25 cellular contexts compared by ENCODE assay signal in genomic region chr18:49076767-49077166, GRCh38.
"Had no signal": no experiment of that assay in that cellular context is flagged by ENCODE, and none has a peak within 500 bp of the region (broad histone marks: within the 10 kb centered on the region; RNA-seq: fewer than 3 reads in every experiment).

No MANE protein-coding gene starts in this region.

- ATAC-seq: activated T-helper 17 cell treated with anti-CD3 and anti-CD28 coated beads, Interleukin-2, amount 50 U/mL, for 72 hours; effector memory CD8-positive, alpha-beta T cell; esophagus mucosa; mucosa of descending colon; upper lobe of right lung; WTC11 had no signal

- H3K9me3 Mint-ChIP-seq: activated T-cell treated with anti-CD3 and anti-CD28 coated beads, Interleukin-2, amount 50 U/mL, for 24 hours; activated T-helper 17 cell treated with anti-CD3 and anti-CD28 coated beads, Interleukin-2, amount 50 U/mL, for 72 hours; effector memory CD8-positive, alpha-beta T cell; T-helper 1 cell treated with Interleukin-12 subunit alpha and Interleukin-12 subunit beta and Interleukin-4 antibody, amounts not matched to agents 30 μg/mL and 1 μg/mL, for 36 hours had no signal

- DNase-seq: activated CD8-positive, alpha-beta memory T cell treated with anti-CD3 and anti-CD28 coated beads for 24 hours; activated CD8-positive, alpha-beta memory T cell treated with anti-CD3 and anti-CD28 coated beads, Interleukin-2, amount 50 U/mL, for 4 hours; activated T-cell treated with anti-CD3 and anti-CD28 coated beads, Interleukin-2, amount 50 U/mL, for 24 hours; adrenal gland; brain microvascular endothelial cell; colonic mucosa; effector memory CD8-positive, alpha-beta T cell; foreskin melanocyte; glutamatergic neuron; hippocampal formation; mesenchymal stem cell; mucosa of descending colon; occipital lobe; retina; sigmoid colon; stimulated activated CD4-positive, alpha-beta T cell treated with anti-CD3 and anti-CD28 coated beads, Interleukin-4, amount 100 ng/mL, for 1 hour; stimulated activated naive CD4-positive, alpha-beta T cell treated with Interleukin-2 at 50 U/mL for 16 hours; T1000; upper lobe of right lung had no signal

- H3K27me3 Mint-ChIP-seq: activated naive CD8-positive, alpha-beta T cell; activated T-cell treated with anti-CD3 and anti-CD28 coated beads, Interleukin-2, amount 50 U/mL, for 24 hours; activated T-helper 17 cell treated with anti-CD3 and anti-CD28 coated beads, Interleukin-2, amount 50 U/mL, for 72 hours; effector memory CD8-positive, alpha-beta T cell had no signal

- H3K4me1 Mint-ChIP-seq: neural crest cell, WTC11 had no signal

- H3K4me3 Mint-ChIP-seq: activated naive CD8-positive, alpha-beta T cell; activated T-cell treated with anti-CD3 and anti-CD28 coated beads, Interleukin-2, amount 50 U/mL, for 24 hours; activated T-helper 17 cell treated with anti-CD3 and anti-CD28 coated beads, Interleukin-2, amount 50 U/mL, for 72 hours; effector memory CD8-positive, alpha-beta T cell; neural crest cell; T-helper 1 cell treated with Interleukin-12 subunit alpha and Interleukin-12 subunit beta and Interleukin-4 antibody, amounts not matched to agents 30 μg/mL and 1 μg/mL, for 36 hours; WTC11 had no signal

- H3K27ac Mint-ChIP-seq: activated naive CD8-positive, alpha-beta T cell; activated T-cell treated with anti-CD3 and anti-CD28 coated beads, Interleukin-2, amount 50 U/mL, for 24 hours; activated T-helper 17 cell treated with anti-CD3 and anti-CD28 coated beads, Interleukin-2, amount 50 U/mL, for 72 hours; effector memory CD8-positive, alpha-beta T cell; T-helper 1 cell treated with Interleukin-12 subunit alpha and Interleukin-12 subunit beta and Interleukin-4 antibody, amounts not matched to agents 30 μg/mL and 1 μg/mL, for 36 hours; WTC11 had no signal
